31 cellular contexts compared by ENCODE assay signal in the genomic region with DNA sequence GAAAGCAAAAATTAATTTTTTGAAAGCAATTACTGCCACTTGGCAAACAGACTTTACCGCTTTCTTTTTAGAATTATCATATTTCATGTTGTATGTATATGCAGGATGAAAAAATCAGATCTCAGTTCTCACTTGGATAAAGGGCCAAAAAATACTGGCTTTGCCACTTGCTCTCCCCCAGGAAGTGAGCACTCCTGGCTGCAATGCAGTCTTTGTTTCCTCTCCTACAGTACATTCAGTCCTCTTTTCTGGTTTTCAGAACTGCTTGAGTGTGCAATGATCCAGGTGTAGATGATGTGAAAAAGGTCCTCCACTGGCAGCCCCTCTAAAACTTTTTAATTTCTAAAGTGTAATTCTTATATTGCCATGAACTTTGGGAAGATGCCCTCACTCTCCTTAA.
"Had no signal": no experiment of that assay in that cellular context is flagged by ENCODE, and none has a peak within 500 bp of the region (broad histone marks: within the 10 kb centered on the region; RNA-seq: fewer than 3 reads in every experiment).

No MANE protein-coding gene starts in this region.

- DNase-seq: activated CD4-positive, alpha-beta memory T cell treated with anti-CD3 and anti-CD28 coated beads for 36 hours; activated CD4-positive, alpha-beta T cell treated with anti-CD3 and anti-CD28 coated beads, Interleukin-2, amount 10 ng/mL, durations not matched to agents 24 days and 14 days; activated CD4-positive, CD25-positive, alpha-beta regulatory T cell treated with anti-CD3 and anti-CD28 coated beads, Interleukin-2, amount 50 U/mL, for 72 hours; activated CD8-positive, alpha-beta memory T cell treated with anti-CD3 and anti-CD28 coated beads, Interleukin-2, amount 50 U/mL, for 48 hours; activated gamma-delta T cell; activated naive CD4-positive, alpha-beta T cell treated with anti-CD3 and anti-CD28 coated beads, Interleukin-2, amount 10 ng/mL, durations not matched to agents 7 days and 5 days; activated naive CD8-positive, alpha-beta T cell treated with anti-CD3 and anti-CD28 coated beads, Interleukin-2, amount 10 ng/mL, durations not matched to agents 7 days and 5 days; activated T-cell treated with anti-CD3 and anti-CD28 coated beads, Interleukin-2, amount 50 U/mL, for 24 hours; caudate nucleus; cortex of kidney; esophagus squamous epithelium; gastrocnemius medialis; left colon; naive thymus-derived CD4-positive, alpha-beta T cell; pancreas; stimulated activated CD4-positive, alpha-beta T cell treated with anti-CD3 and anti-CD28 coated beads, Interleukin-1b, Interleukin-23, amount 100 ng/mL, for 48 hours; stimulated activated CD4-positive, alpha-beta T cell treated with anti-CD3 and anti-CD28 coated beads, Interleukin-4, amount 100 ng/mL, for 4 hours; stimulated activated CD8-positive, alpha-beta memory T cell treated with anti-CD3 and anti-CD28 coated beads, Interleukin-4, amount 100 ng/mL, for 48 hours; stimulated activated naive CD8-positive, alpha-beta T cell treated with anti-CD3 and anti-CD28 coated beads, Interleukin-15, amount 100 ng/mL, for 72 hours; substantia nigra; T1000; upper lobe of right lung; WERI-Rb-1 had no signal

- H3K9me3 Mint-ChIP-seq: activated CD4-positive, alpha-beta T cell treated with anti-CD3 and anti-CD28 coated beads, Interleukin-2, amount 10 ng/mL, durations not matched to agents 24 days and 14 days; activated naive CD8-positive, alpha-beta T cell treated with anti-CD3 and anti-CD28 coated beads, Interleukin-2, amount 10 ng/mL, durations not matched to agents 7 days and 5 days; brain; stimulated activated memory B cell treated with anti-CD40 and anti-IgM and Interleukin-4, amounts not matched to agents 10 μg/mL and 1 μg/mL and 100 μg/mL, for 72 hours; stimulated activated naive CD8-positive, alpha-beta T cell treated with anti-CD3 and anti-CD28 coated beads, Interleukin-15, amount 100 ng/mL, for 72 hours had no signal

- H3K27ac Mint-ChIP-seq: activated CD4-positive, alpha-beta memory T cell treated with anti-CD3 and anti-CD28 coated beads for 36 hours; activated CD4-positive, alpha-beta T cell treated with anti-CD3 and anti-CD28 coated beads, Interleukin-2, amount 10 ng/mL, durations not matched to agents 24 days and 14 days; activated naive CD4-positive, alpha-beta T cell treated with anti-CD3 and anti-CD28 coated beads, Interleukin-2, amount 10 ng/mL, durations not matched to agents 7 days and 5 days; activated naive CD8-positive, alpha-beta T cell treated with anti-CD3 and anti-CD28 coated beads, Interleukin-2, amount 10 ng/mL, durations not matched to agents 7 days and 5 days; activated T-cell treated with anti-CD3 and anti-CD28 coated beads, Interleukin-2, amount 50 U/mL, for 24 hours; brain; mesothelial cell of epicardium; naive thymus-derived CD4-positive, alpha-beta T cell; stimulated activated memory B cell treated with anti-CD40 and anti-IgM and Interleukin-4, amounts not matched to agents 10 μg/mL and 1 μg/mL and 100 μg/mL, for 72 hours; stimulated activated naive CD8-positive, alpha-beta T cell treated with anti-CD3 and anti-CD28 coated beads, Interleukin-15, amount 100 ng/mL, for 72 hours; T-helper 1 cell treated with Interleukin-12 subunit alpha and Interleukin-12 subunit beta and Interleukin-4 antibody, amounts not matched to agents 30 μg/mL and 1 μg/mL, for 36 hours had no signal

- ATAC-seq: gastrocnemius medialis; left colon; naive thymus-derived CD4-positive, alpha-beta T cell; pancreas; stimulated activated memory B cell treated with anti-CD40 and anti-IgM and Interleukin-4, amounts not matched to agents 10 μg/mL and 1 μg/mL and 100 μg/mL, for 72 hours; stimulated activated naive CD8-positive, alpha-beta T cell treated with anti-CD3 and anti-CD28 coated beads, Interleukin-15, amount 100 ng/mL, for 72 hours; upper lobe of right lung had no signal

- H3K9me3 ChIP-seq: ascending aorta, esophagus squamous epithelium, gastrocnemius medialis, pancreas, prostate gland had no signal

- H3K27ac ChIP-seq: ascending aorta, esophagus squamous epithelium, gastrocnemius medialis, hepatocyte, pancreas, prostate gland, upper lobe of right lung, WERI-Rb-1 had no signal

- H3K36me3 ChIP-seq: ascending aorta, esophagus squamous epithelium, gastrocnemius medialis, pancreas, prostate gland, upper lobe of right lung, WERI-Rb-1 had no signal

- H3K4me1 Mint-ChIP-seq: activated CD4-positive, alpha-beta T cell treated with anti-CD3 and anti-CD28 coated beads, Interleukin-2, amount 10 ng/mL, durations not matched to agents 24 days and 14 days; activated naive CD4-positive, alpha-beta T cell treated with anti-CD3 and anti-CD28 coated beads, Interleukin-2, amount 10 ng/mL, durations not matched to agents 7 days and 5 days; activated naive CD8-positive, alpha-beta T cell treated with anti-CD3 and anti-CD28 coated beads, Interleukin-2, amount 10 ng/mL, durations not matched to agents 7 days and 5 days; brain; naive thymus-derived CD4-positive, alpha-beta T cell; stimulated activated memory B cell treated with anti-CD40 and anti-IgM and Interleukin-4, amounts not matched to agents 10 μg/mL and 1 μg/mL and 100 μg/mL, for 72 hours; stimulated activated naive CD8-positive, alpha-beta T cell treated with anti-CD3 and anti-CD28 coated beads, Interleukin-15, amount 100 ng/mL, for 72 hours had no signal

- H3K27me3 ChIP-seq: ascending aorta, esophagus squamous epithelium, gastrocnemius medialis, hepatocyte, pancreas, upper lobe of right lung had no signal

- H3K4me1 ChIP-seq: ascending aorta, gastrocnemius medialis, pancreas, prostate gland, upper lobe of right lung had no signal

- H3K4me3 ChIP-seq: ascending aorta, esophagus squamous epithelium, gastrocnemius medialis, hepatocyte, pancreas, prostate gland, smooth muscle cell, upper lobe of right lung had no signal

- H3K4me3 Mint-ChIP-seq: activated CD4-positive, alpha-beta memory T cell treated with anti-CD3 and anti-CD28 coated beads for 36 hours; activated CD4-positive, alpha-beta T cell treated with anti-CD3 and anti-CD28 coated beads, Interleukin-2, amount 10 ng/mL, durations not matched to agents 24 days and 14 days; activated naive CD4-positive, alpha-beta T cell treated with anti-CD3 and anti-CD28 coated beads, Interleukin-2, amount 10 ng/mL, durations not matched to agents 7 days and 5 days; activated naive CD8-positive, alpha-beta T cell treated with anti-CD3 and anti-CD28 coated beads, Interleukin-2, amount 10 ng/mL, durations not matched to agents 7 days and 5 days; activated T-cell treated with anti-CD3 and anti-CD28 coated beads, Interleukin-2, amount 50 U/mL, for 24 hours; brain; mesothelial cell of epicardium; naive thymus-derived CD4-positive, alpha-beta T cell; stimulated activated memory B cell treated with anti-CD40 and anti-IgM and Interleukin-4, amounts not matched to agents 10 μg/mL and 1 μg/mL and 100 μg/mL, for 72 hours; stimulated activated naive CD8-positive, alpha-beta T cell treated with anti-CD3 and anti-CD28 coated beads, Interleukin-15, amount 100 ng/mL, for 72 hours; T-helper 1 cell treated with Interleukin-12 subunit alpha and Interleukin-12 subunit beta and Interleukin-4 antibody, amounts not matched to agents 30 μg/mL and 1 μg/mL, for 36 hours had no signal

- H3K36me3 Mint-ChIP-seq: activated CD4-positive, alpha-beta memory T cell treated with anti-CD3 and anti-CD28 coated beads for 36 hours; activated naive CD4-positive, alpha-beta T cell treated with anti-CD3 and anti-CD28 coated beads, Interleukin-2, amount 10 ng/mL, durations not matched to agents 7 days and 5 days; activated naive CD8-positive, alpha-beta T cell treated with anti-CD3 and anti-CD28 coated beads, Interleukin-2, amount 10 ng/mL, durations not matched to agents 7 days and 5 days; brain; mesothelial cell of epicardium; naive thymus-derived CD4-positive, alpha-beta T cell; stimulated activated memory B cell treated with anti-CD40 and anti-IgM and Interleukin-4, amounts not matched to agents 10 μg/mL and 1 μg/mL and 100 μg/mL, for 72 hours had no signal

- H3K27me3 Mint-ChIP-seq: activated CD4-positive, alpha-beta memory T cell treated with anti-CD3 and anti-CD28 coated beads for 36 hours; activated CD4-positive, alpha-beta T cell treated with anti-CD3 and anti-CD28 coated beads, Interleukin-2, amount 10 ng/mL, durations not matched to agents 24 days and 14 days; activated naive CD4-positive, alpha-beta T cell treated with anti-CD3 and anti-CD28 coated beads, Interleukin-2, amount 10 ng/mL, durations not matched to agents 7 days and 5 days; activated naive CD8-positive, alpha-beta T cell treated with anti-CD3 and anti-CD28 coated beads, Interleukin-2, amount 10 ng/mL, durations not matched to agents 7 days and 5 days; activated T-cell treated with anti-CD3 and anti-CD28 coated beads, Interleukin-2, amount 50 U/mL, for 24 hours; naive thymus-derived CD4-positive, alpha-beta T cell; stimulated activated memory B cell treated with anti-CD40 and anti-IgM and Interleukin-4, amounts not matched to agents 10 μg/mL and 1 μg/mL and 100 μg/mL, for 72 hours; stimulated activated naive CD8-positive, alpha-beta T cell treated with anti-CD3 and anti-CD28 coated beads, Interleukin-15, amount 100 ng/mL, for 72 hours had no signal
